8 cellular contexts compared by ENCODE assay signal in the genomic region with DNA sequence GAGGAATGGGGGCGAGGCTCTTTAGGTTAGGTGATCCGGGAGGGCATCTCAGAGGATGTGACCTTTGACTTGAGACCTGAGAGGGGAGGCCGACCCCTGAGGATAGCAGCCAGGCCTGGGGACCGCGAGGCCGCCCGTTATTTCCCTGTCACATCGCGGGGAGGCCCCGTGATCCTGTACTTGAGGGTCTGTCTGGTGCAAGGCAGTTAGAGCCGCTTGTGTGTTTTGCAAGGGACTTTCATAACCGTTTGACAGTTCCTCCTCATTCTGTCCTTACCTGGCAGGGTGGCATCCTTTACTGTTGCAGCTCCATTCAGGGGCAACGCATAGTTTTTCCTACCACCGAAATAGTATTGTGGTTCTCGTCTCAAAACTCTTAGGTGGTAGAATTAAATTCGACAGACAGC. TPM values are rescaled to one million over a fixed set of nuclear protein-coding genes. Genes with fewer than 3 reads are reported as not detected.
DNase-seq lines count a peak whose midpoint lies in the region; ATAC-seq and TF ChIP-seq lines count a peak whose summit lies in the region.

No MANE protein-coding gene starts in this region.

- BruUV-seq in PC-9 (replicated peaks; lab: Mats Ljungman, UMichigan), result no TSS peak

- H3K4me3 Mint-ChIP-seq in endodermal cell, result peak overlapping the region; percentile 84

- H3K36me3 Mint-ChIP-seq in endodermal cell (ENCODE audit: low read depth), result no peaks in the 10 kb centered on the region

- H3F3A ChIP-seq in PC-9 (ENCODE audit: insufficient read depth, low read depth), result no peaks in the 10 kb centered on the region

- intact Hi-C loops in PC-9 (cut with micrococcal nuclease; ENCODE audit: unreplicated experiment), result no loop called here

- POLR2A ChIA-PET in AG04450 (lab: Yijun Ruan, JAX), result no interaction called here
- POLR2A ChIA-PET in PC-9 (lab: Charles Lee; ENCODE audit: unreplicated experiment), result no interaction called here

- no peak overlapping the region for H3K14ac ChIP-seq in trophoblast cell (ENCODE audit: low read length)

- 5 to 8% methylated on average over 9 to 16 of the region's 16 CpGs for WGBS in endodermal cell (ENCODE audit: insufficient coverage in 1 of 2, insufficient read length in 1 of 2), 2 experiments
- no CpG with 5 or more reads among the region's 16 CpGs for WGBS in trophoblast cell (ENCODE audit: extremely low coverage, insufficient coverage, insufficient read length)

- no peak overlapping the region for H3K23ac ChIP-seq in trophoblast cell (ENCODE audit: low read length)

- H4K8ac ChIP-seq in trophoblast cell (ENCODE audit: low read depth, low read length), result peak overlapping the region; percentile 74

- no peaks in the 10 kb centered on the region for H3K9me2 ChIP-seq in PC-9 (ENCODE audit: insufficient read depth)

- H3K4me1 ChIP-seq in PC-9 (replicated peaks; ENCODE audit: insufficient read depth), result peaks cover 12% of the 10 kb centered on the region; the same call in 1 of the 2 replicates
- H3K4me1 ChIP-seq in endodermal cell (ENCODE audit: control insufficient read depth, insufficient read depth, low read length), result peaks cover 6% of the 10 kb centered on the region
- peaks cover 0 to 3% of the 10 kb centered on the region in 2 experiments for H3K4me1 ChIP-seq in trophoblast cell (ENCODE audit: control insufficient read depth in 1 of 2, insufficient read depth in 2 of 2, low read length in 2 of 2)

- peak overlapping the region; percentile 58 for H3K9ac ChIP-seq in endodermal cell (ENCODE audit: extremely low read depth, low read length, poor library complexity, severe bottlenecking)
- peak overlapping the region; percentile 96 for H3K9ac ChIP-seq in trophoblast cell (ENCODE audit: low read length)

- no peak overlapping the region for H4K12ac ChIP-seq in trophoblast cell (ENCODE audit: low read depth, low read length)

- TF ChIP-seq CTCF in AG04450 (IDR thresholded peaks at IDR 0.05; ENCODE audit: low read depth, low read length) (no peak), GM13976 (IDR thresholded peaks at IDR 0.05; ENCODE audit: borderline replicate concordance, control extremely low read depth, extremely low read depth, insufficient read depth, missing control alignments) (no peak), PC-9 (conservative IDR thresholded peaks at IDR 0.05) (no peak), endodermal cell (conservative IDR thresholded peaks at IDR 0.05) (no peak)

- H3K27ac ChIP-seq in AG04450 (ENCODE audit: low read depth, low read length) (no peak overlapping the region), PC-9 (no peak overlapping the region), endodermal cell (ENCODE audit: low read depth, low read length) (no peak overlapping the region), trophoblast cell (ENCODE audit: low read depth, low read length) (no peak overlapping the region)

- H2BK12ac ChIP-seq in trophoblast cell (ENCODE audit: low read length), result no peak overlapping the region

- peaks cover 15% of the 10 kb centered on the region for H3K4me1 Mint-ChIP-seq in endodermal cell

- peaks cover 51% of the 10 kb centered on the region for H3K79me2 ChIP-seq in PC-9 (ENCODE audit: low read depth)
- peaks cover 6% of the 10 kb centered on the region for H3K79me2 ChIP-seq in trophoblast cell (ENCODE audit: control insufficient read depth, insufficient read depth, low read length, poor library complexity)

- H4K91ac ChIP-seq in trophoblast cell (ENCODE audit: low read depth, low read length), result no peak overlapping the region

- H3K36me3 ChIP-seq in PC-9 (ENCODE audit: low read depth) (no peaks in the 10 kb centered on the region), endodermal cell (ENCODE audit: control insufficient read depth, insufficient read depth, low read length) (no peaks in the 10 kb centered on the region), trophoblast cell (ENCODE audit: control insufficient read depth in 1 of 2, insufficient read depth in 2 of 2, low read length in 2 of 2) (no peaks in the 10 kb centered on the region)

- H3K4me2 ChIP-seq in PC-9 (peak overlapping the region; percentile 88), trophoblast cell (ENCODE audit: low read length) (peak overlapping the region; percentile 99)

- H3K79me1 ChIP-seq in trophoblast cell (ENCODE audit: low read length), result peaks cover 2% of the 10 kb centered on the region

- H3K4me3 ChIP-seq in AG04450 (ENCODE audit: low read depth, low read length) (peak overlapping the region; percentile 75), PC-9 (peak overlapping the region; percentile 91), endodermal cell (ENCODE audit: low read length) (peak overlapping the region; percentile 87), trophoblast cell (ENCODE audit: low read depth, low read length) (peak overlapping the region; percentile 98)

- CTCF ChIA-PET in AG04450 (lab: Charles Lee) (interaction anchor here (4.3 kb wide), 1 partner anchor 55 kb away, joined by 32 read pairs; no protein-coding TSS in a partner anchor), PC-9 (lab: Charles Lee) (no interaction called here)

- H2AK5ac ChIP-seq in trophoblast cell (ENCODE audit: low read length), result no peak overlapping the region

- peaks cover 3% of the 10 kb centered on the region; the same call in 1 of the 2 replicates for H4K20me1 ChIP-seq in PC-9 (ENCODE audit: insufficient read depth)

- no peaks in the 10 kb centered on the region for H3K27me3 Mint-ChIP-seq in endodermal cell (ENCODE audit: insufficient read depth)

- H2AFZ ChIP-seq in PC-9, result peak overlapping the region; percentile 87
- peak overlapping the region; percentile 38 for H2AFZ ChIP-seq in trophoblast cell (ENCODE audit: insufficient read depth, low read length, poor library complexity)

- H2BK120ac ChIP-seq in trophoblast cell (ENCODE audit: insufficient read depth, low read length, poor library complexity), result no peak overlapping the region

- H3K9me3 ChIP-seq in AG04450 (ENCODE audit: control insufficient read depth, insufficient read depth, low read length), result no peaks in the 10 kb centered on the region
- H3K9me3 ChIP-seq in PC-9 (ENCODE audit: insufficient read depth, low read depth), result no peaks in the 10 kb centered on the region
- H3K9me3 ChIP-seq in endodermal cell (ENCODE audit: control insufficient read depth, low read length), result no peaks in the 10 kb centered on the region
- H3K9me3 ChIP-seq in trophoblast cell (ENCODE audit: insufficient read depth, low read depth, low read length), result no peaks in the 10 kb centered on the region

- in situ Hi-C loops in GM13976 (cut with MboI; ENCODE audit: low sequenced_read_pairs, unreplicated experiment), result no loop called here

- peak overlapping the region; percentile 44 for H3K18ac ChIP-seq in trophoblast cell (ENCODE audit: low read length)

- H3K27me3 ChIP-seq in AG04450 (ENCODE audit: control insufficient read depth, insufficient read depth, low read length) (peaks cover 2% of the 10 kb centered on the region), PC-9 (ENCODE audit: insufficient read depth, low read depth) (no peaks in the 10 kb centered on the region), endodermal cell (ENCODE audit: control insufficient read depth, insufficient read depth, low read length, poor library complexity, severe bottlenecking) (no peaks in the 10 kb centered on the region), trophoblast cell (ENCODE audit: insufficient read depth, low read length) (no peaks in the 10 kb centered on the region)

- H3K4ac ChIP-seq in trophoblast cell (ENCODE audit: low read depth, low read length), result peak overlapping the region; percentile 59

- no peak for DNase-seq in AG04450 (ENCODE audit: low read depth, low spot score)
- peak; percentile 43 for DNase-seq in GM13976 (ENCODE audit: low spot score)
- DNase-seq in PC-9, result no peak
- no peak for DNase-seq in endodermal cell
- DNase-seq in trophoblast cell, result no peak
- no peak for DNase-seq in OCI-M2 (lab: John Stamatoyannopoulos, UW; ENCODE audit: unreplicated experiment)
- no peak for DNase-seq in NCI-H774 (lab: John Stamatoyannopoulos, UW)

- no peaks in the 10 kb centered on the region for H3K9me3 Mint-ChIP-seq in endodermal cell

- no peak overlapping the region for H2BK5ac ChIP-seq in trophoblast cell (ENCODE audit: low read depth, low read length, poor library complexity)

- peak; percentile 23 for ATAC-seq in HG02938 (IDR thresholded peaks at IDR 0.05; ENCODE audit: unreplicated experiment)

- peak overlapping the region; percentile 82 for H3K27ac Mint-ChIP-seq in endodermal cell

RNA-seq across cellular contexts. Expression of gene VRK1, which starts 0.8 kb away (rescaled TPM):
- polyA plus RNA-seq in AG04450 (2011; rRNA removed), result 5.5 and 8.3 TPM in 2 replicates
- 11.8 and 15.4 TPM in 2 replicates for polyA minus RNA-seq in AG04450 (2011; rRNA and poly(A)+ RNA removed)
- total RNA-seq in PC-9 (2021), result 6.8 and 11.2 TPM in 2 replicates
- 10 to 100 TPM; 39.1 to 54.9 TPM for total RNA-seq in endodermal cell
- 51.2 TPM for polyA plus RNA-seq in endodermal cell (2013, experiment 1 of 2)
- 54.0 TPM for polyA plus RNA-seq in endodermal cell (2013, experiment 2 of 2)
- polyA plus RNA-seq in trophoblast cell (2013), result 23.9 and 24.4 TPM in 2 replicates
